15 cellular contexts compared by ENCODE assay signal in genomic region chr3:140505876-140506275, GRCh38.
"Had no signal": no experiment of that assay in that cellular context is flagged by ENCODE, and none has a peak within 500 bp of the region (broad histone marks: within the 10 kb centered on the region; RNA-seq: fewer than 3 reads in every experiment).

No MANE protein-coding gene starts in this region.

- H3K4me3 ChIP-seq: gastroesophageal sphincter, tibial nerve had no signal

- H3K4me1 ChIP-seq: gastroesophageal sphincter had no signal

- H3K27me3 ChIP-seq: gastroesophageal sphincter, tibial nerve had no signal

- H3K27ac ChIP-seq: gastroesophageal sphincter, tibial nerve had no signal

- ATAC-seq: activated CD4-positive, alpha-beta T cell treated with anti-CD3 and anti-CD28 coated beads for 36 hours; activated T-cell treated with anti-CD3 and anti-CD28 coated beads, Interleukin-2, amount 50 U/mL, for 72 hours; gastroesophageal sphincter had no signal

- DNase-seq: activated B cell treated with CpG ODN at 0.5 μM for 24 hours; activated CD4-positive, alpha-beta T cell treated with anti-CD3 and anti-CD28 coated beads for 36 hours; activated CD4-positive, alpha-beta T cell treated with anti-CD3 and anti-CD28 coated beads, Interleukin-2, amount 50 U/mL, for 48 hours; activated effector memory CD4-positive, alpha-beta T cell treated with Interleukin-2 at 50 U/mL for 16 hours; activated naive CD4-positive, alpha-beta T cell treated with anti-CD3 and anti-CD28 coated beads, Interleukin-2, amount 10 ng/mL, durations not matched to agents 7 days and 5 days; activated T-cell treated with anti-CD3 and anti-CD28 coated beads, Interleukin-2, amount 50 U/mL, for 72 hours; cerebellar nuclear complex; cortex of kidney; endodermal cell; left ventricle myocardium superior; naive B cell; occipital lobe; stimulated activated CD4-positive, alpha-beta T cell treated with anti-CD3 and anti-CD28 coated beads, Interleukin-4, amount 100 ng/mL, for 24 hours had no signal

- H3K9me3 ChIP-seq: gastroesophageal sphincter, tibial nerve had no signal

- H3K36me3 ChIP-seq: gastroesophageal sphincter, tibial nerve had no signal
